In genomic region chr11:20127671-20128527, GRCh38 we compare ENCODE assay signal across 8 cellular contexts. TPM values are rescaled to one million over a fixed set of nuclear protein-coding genes. Genes with fewer than 3 reads are reported as not detected.
DNase-seq lines count a peak whose midpoint lies in the region; ATAC-seq and TF ChIP-seq lines count a peak whose summit lies in the region.

No MANE protein-coding gene starts in this region.

- H3K4me1 Mint-ChIP-seq in nephron progenitor cell = peaks cover 31% of the 10 kb centered on the region

- H3K27ac Mint-ChIP-seq in nephron progenitor cell = no peak overlapping the region

- peak; percentile 88 for TF ChIP-seq CTCF in OCI-LY7 (conservative IDR thresholded peaks at IDR 0.05; ENCODE audit: low read length)
- TF ChIP-seq CTCF in esophagus muscularis mucosa (IDR thresholded peaks at IDR 0.05) = peak; percentile 76 to 91 (median 80)
- peak; percentile 91 for TF ChIP-seq CTCF in nephron progenitor cell (IDR thresholded peaks at IDR 0.05)

- H3K36me3 ChIP-seq in OCI-LY7 (ENCODE audit: insufficient read depth, low read length) = no peaks in the 10 kb centered on the region
- H3K36me3 ChIP-seq in esophagus muscularis mucosa = no peaks in the 10 kb centered on the region

- H3K4me1 ChIP-seq in OCI-LY7 (ENCODE audit: insufficient read depth, low read length, poor library complexity, severe bottlenecking) (no peaks in the 10 kb centered on the region), esophagus muscularis mucosa (peaks cover 8 to 14% (median 12%) of the 10 kb centered on the region in 4 donors)

- H3K4me2 ChIP-seq in OCI-LY7 (ENCODE audit: low read length) = no peak overlapping the region

- no peaks in the 10 kb centered on the region for H4K20me1 ChIP-seq in OCI-LY7 (ENCODE audit: insufficient read depth, low read length)

- no TSS peak for BruUV-seq in OCI-LY7 (replicated peaks; lab: Mats Ljungman, UMichigan)

- no peaks in the 10 kb centered on the region for H3K9me2 ChIP-seq in OCI-LY7 (ENCODE audit: insufficient read depth, low read length)

- 70% methylated on average over 16 of the region's 16 CpGs for WGBS in esophagus muscularis mucosa

- H3K27ac ChIP-seq in OCI-LY7 (ENCODE audit: low read depth, low read length, poor library complexity, severe bottlenecking) = no peak overlapping the region
- H3K27ac ChIP-seq in esophagus muscularis mucosa (replicated peaks in 1 of 4) = no peak overlapping the region

- no peak for TF ChIP-seq EP300 in esophagus muscularis mucosa (IDR thresholded peaks at IDR 0.05)

- peaks cover 19% of the 10 kb centered on the region for H3K27me3 Mint-ChIP-seq in nephron progenitor cell (ENCODE audit: low read depth, poor library complexity)

- no peaks in the 10 kb centered on the region for H3K9me3 Mint-ChIP-seq in nephron progenitor cell

- no peak overlapping the region for H2AFZ ChIP-seq in OCI-LY7 (ENCODE audit: low read length)

- CTCF ChIA-PET in OCI-LY7 (lab: Charles Lee; ENCODE audit: unreplicated experiment) = interaction anchor here (0.5 to 1.4 kb wide), 3 partner anchors 9 to 312 kb away, joined by 3 to 4 read pairs (median 3); no protein-coding TSS in a partner anchor

- POLR2A ChIA-PET in OCI-LY7 (lab: Charles Lee) = interaction anchor here (0.5 kb wide), 1 partner anchor 203 kb away, joined by 3 read pairs; no protein-coding TSS in a partner anchor

- no peaks in the 10 kb centered on the region for H3K79me2 ChIP-seq in OCI-LY7 (ENCODE audit: insufficient read depth, low read depth, low read length)

- no peaks in the 10 kb centered on the region for H3K36me3 Mint-ChIP-seq in nephron progenitor cell (ENCODE audit: low read depth)

- intact Hi-C loops in OCI-LY7 (cut with micrococcal nuclease; ENCODE audit: unreplicated experiment) = loop anchor here (1.0 to 5.0 kb wide), 3 partner anchors 176 to 481 kb away; no protein-coding TSS in a partner anchor
- intact Hi-C loops in esophagus muscularis mucosa (cut with DNase I) = loop anchor here (5.0 kb wide), 1 partner anchor 224 kb away; no protein-coding TSS in a partner anchor

- no peaks in the 10 kb centered on the region for H3K27me3 ChIP-seq in esophagus muscularis mucosa

- peak; percentile 86 for DNase-seq in AG20443 (ENCODE audit: low spot score)
- peak; percentile 58 for DNase-seq in GM19238 (ENCODE audit: insufficient read length, low spot score)
- DNase-seq in HT1080 (ENCODE audit: low read depth) = peak; percentile 48
- DNase-seq in OCI-LY7 (ENCODE audit: low spot score) = peak; percentile 62
- peak; percentile 69 for DNase-seq in activated T-cell treated with anti-CD3 and anti-CD28 coated beads for 24 hours (ENCODE audit: low read depth)
- no peak for DNase-seq in esophagus muscularis mucosa (ENCODE audit: extremely low spot score)
- DNase-seq in nephron progenitor cell = peak; percentile 90
- peak; percentile 81 for DNase-seq in stimulated activated naive CD8-positive, alpha-beta T cell treated with anti-CD3 and anti-CD28 coated beads, Interleukin-15, Interleukin-2, amounts not matched to agents 100 U/mL and 50 U/mL, for 24 hours

- TF ChIP-seq POLR2A in esophagus muscularis mucosa (IDR thresholded peaks at IDR 0.05; ENCODE audit: low read depth) = no peak

- no peak overlapping the region for H3K4me3 Mint-ChIP-seq in nephron progenitor cell

- H3K9me3 ChIP-seq in OCI-LY7 (ENCODE audit: low read length) = no peaks in the 10 kb centered on the region
- H3K9me3 ChIP-seq in esophagus muscularis mucosa = no peaks in the 10 kb centered on the region

- H3K4me3 ChIP-seq in OCI-LY7 (ENCODE audit: low read depth, low read length, poor library complexity, severe bottlenecking) (no peak overlapping the region), esophagus muscularis mucosa (no peak overlapping the region)

- peak; percentile 58 for ATAC-seq in stimulated activated naive CD8-positive, alpha-beta T cell treated with anti-CD3 and anti-CD28 coated beads, Interleukin-15, Interleukin-2, amounts not matched to agents 100 U/mL and 50 U/mL, for 24 hours

RNA-seq across cellular contexts. Expression of gene DBX1, which starts 32.4 kb away (rescaled TPM):
- not detected in 2 replicates for total RNA-seq in HT1080 (2014; rRNA removed; shearing (Covaris generic))
- polyA plus RNA-seq in HT1080 (2015; cell fraction: cytosol; rRNA removed) = not detected in 2 replicates
- not detected in 2 replicates for polyA plus RNA-seq in HT1080 (2015; cell fraction: nucleus; rRNA removed)
- total RNA-seq in OCI-LY7 (2014; rRNA removed; shearing (Covaris generic)) = not detected in 2 replicates
- total RNA-seq in OCI-LY7 (2022) (not detected in 2 replicates), esophagus muscularis mucosa (not detected)
